Comparison of ENCODE assay signal across 8 cellular contexts in the genomic region with DNA sequence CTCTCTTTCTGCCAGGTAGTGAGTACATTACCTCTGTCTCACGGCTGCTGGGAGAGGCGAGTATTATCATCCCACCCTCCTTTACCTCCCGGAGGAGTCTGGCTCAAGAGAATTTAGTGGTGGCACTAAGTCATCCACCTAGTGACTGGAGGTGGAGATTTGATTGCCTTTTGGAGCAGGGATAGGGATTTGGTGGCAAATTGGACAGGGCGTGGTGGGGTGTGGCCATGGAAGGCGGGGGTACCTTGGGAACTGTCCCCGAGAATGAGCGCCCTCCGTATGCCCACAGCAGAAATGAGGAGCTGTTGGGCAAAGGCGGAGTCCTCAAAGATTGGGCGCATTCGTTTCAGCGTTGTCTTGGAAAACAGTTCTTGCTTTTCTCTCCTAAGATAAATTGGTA. TPM values are rescaled to one million over a fixed set of nuclear protein-coding genes. Genes with fewer than 3 reads are reported as not detected.
DNase-seq lines count a peak whose midpoint lies in the region; ATAC-seq, FAIRE-seq and TF ChIP-seq lines count a peak whose summit lies in the region.

No MANE protein-coding gene starts in this region.

- H3K27me3 ChIP-seq in ACC112 (ENCODE audit: insufficient read depth, low read length), result no peaks in the 10 kb centered on the region
- no peaks in the 10 kb centered on the region for H3K27me3 ChIP-seq in adrenal gland
- no peaks in the 10 kb centered on the region; a peak in 1 of 5 replicates for H3K27me3 ChIP-seq in HepG2 (ENCODE audit: control insufficient read depth in 1 of 2, insufficient read depth in 2 of 2, low read length in 2 of 2)
- H3K27me3 ChIP-seq in thyroid gland, result no peaks in the 10 kb centered on the region

- H3K36me3 ChIP-seq in ACC112 (ENCODE audit: insufficient read depth, low read length), result no peaks in the 10 kb centered on the region
- H3K36me3 ChIP-seq in adrenal gland (replicated peaks in 1 of 2), result no peaks in the 10 kb centered on the region
- H3K36me3 ChIP-seq in HepG2 (replicated peaks in 1 of 2; ENCODE audit: control insufficient read depth in 1 of 2, insufficient read depth in 2 of 2, low read length in 2 of 2), result no peaks in the 10 kb centered on the region
- no peaks in the 10 kb centered on the region for H3K36me3 ChIP-seq in thyroid gland

- TF ChIP-seq RAD21 in HepG2 (CRISPR knock-in tag; IDR thresholded peaks at IDR 0.05), result no peak

- 17 to 38% (median 23%) methylated on average over 10 to 12 of the region's 12 CpGs for WGBS in adrenal gland, 4 donors
- WGBS in HepG2 (ENCODE audit: low lambda C conversion rate), result 22% methylated on average over 12 of the region's 12 CpGs
- WGBS in thyroid gland, 2 donors, result 40% methylated on average over 11 to 12 of the region's 12 CpGs

- CTCF ChIA-PET in HepG2 (lab: Yijun Ruan, JAX; ENCODE audit: low intra/inter-chr PET ratio, low total read pairs), result no interaction called here

- POLR2A ChIA-PET in HepG2 (lab: Yijun Ruan, JAX), result interaction anchor here (1.1 to 1.5 kb wide), 5 partner anchors 11 to 198 kb away, joined by 3 to 16 read pairs (median 9); a partner anchor contains a TSS

- peaks cover 15% of the 10 kb centered on the region for H3K4me1 ChIP-seq in ACC112 (ENCODE audit: control insufficient read depth, insufficient read depth, low read length, unreplicated experiment)
- H3K4me1 ChIP-seq in adrenal gland (replicated peaks in 1 of 2), result peaks cover 5 to 12% of the 10 kb centered on the region in 2 donors
- peaks cover 39% of the 10 kb centered on the region for H3K4me1 ChIP-seq in HepG2 (ENCODE audit: insufficient read depth, low read length)
- H3K4me1 ChIP-seq in thyroid gland, result peaks cover 5 to 8% of the 10 kb centered on the region in 2 donors

- H2AFZ ChIP-seq in ACC112 (ENCODE audit: low read length, unreplicated experiment) (peak overlapping the region; percentile 5), HepG2 (ENCODE audit: low read length) (no peak overlapping the region)

- no peak for TF ChIP-seq POLR2A in adrenal gland (IDR thresholded peaks at IDR 0.05)
- TF ChIP-seq POLR2A in HepG2 (IDR thresholded peaks at IDR 0.05; ENCODE audit: insufficient read depth in 1 of 2, low read depth in 2 of 2, low read length in 2 of 2), result no peak
- TF ChIP-seq POLR2A in thyroid gland (IDR thresholded peaks at IDR 0.05), result no peak

- H3K9ac ChIP-seq in HepG2 (ENCODE audit: insufficient read depth, low read depth, low read length), result peak overlapping the region; percentile 82

- in situ Hi-C loops in HepG2 (cut with HindIII; ENCODE audit: extremely low pct_ligation_motif_present, low pct_unique_long_range_greater_than_20kb), result no loop called here

- BruUV-seq in HepG2 (replicated peaks; lab: Mats Ljungman, UMichigan), result TSS peak; percentile 49

- TF ChIP-seq EP300 in HepG2 (IDR thresholded peaks at IDR 0.05; ENCODE audit: low read depth in 2 of 2, low read length in 2 of 2) (no peak), HepG2 (CRISPR knock-in tag; IDR thresholded peaks at IDR 0.05; ENCODE audit: borderline replicate concordance) (no peak)

- H3K79me2 ChIP-seq in ACC112 (ENCODE audit: control insufficient read depth, insufficient read depth, low read length, unreplicated experiment) (peaks cover 11% of the 10 kb centered on the region), HepG2 (ENCODE audit: insufficient read depth, low read length) (peaks cover 27% of the 10 kb centered on the region)

- peak overlapping the region; percentile 88 for H3K4me2 ChIP-seq in HepG2 (ENCODE audit: low read depth, low read length)

- H3K27ac ChIP-seq in ACC112 (ENCODE audit: low read depth, low read length) (peak overlapping the region; percentile 90; the same call in 1 of the 2 replicates), adrenal gland (peak overlapping the region in 3 of 5 donors; percentile 86 to 91 (median 88)), HepG2 (ENCODE audit: extremely low read length, insufficient read depth, low read length) (peak overlapping the region; percentile 75), thyroid gland (peak overlapping the region; percentile 71 to 84 (median 81))

- H3K4me3 ChIP-seq in ACC112 (ENCODE audit: low read depth, low read length) (peak overlapping the region; percentile 99), adrenal gland (peak overlapping the region in 2 of 4 donors; percentile 71 to 77), HepG2 (replicated peaks in 1 of 3; ENCODE audit: insufficient read depth in 1 of 3, low read depth in 2 of 3, low read length in 3 of 3) (peak overlapping the region; percentile 82 to 97 (median 91)), thyroid gland (replicated peaks in 1 of 3) (peak overlapping the region in 2 of 3 donors; percentile 44 to 83)

- H3K9me3 ChIP-seq in adrenal gland (replicated peaks in 1 of 3) (no peaks in the 10 kb centered on the region), HepG2 (ENCODE audit: low read length) (no peaks in the 10 kb centered on the region), thyroid gland (no peaks in the 10 kb centered on the region)

- FAIRE-seq in HepG2 (lab: Jason Lieb, UNC), result no peak

- intact Hi-C loops in adrenal gland (cut with DNase I) (loop anchor here in 1 of 2 donors (10.0 kb wide), 1 partner anchor 196 kb away; a partner anchor contains a TSS), HepG2 (cut with micrococcal nuclease; ENCODE audit: unreplicated experiment) (no loop called here), thyroid gland (cut with DNase I) (no loop called here)

- TF ChIP-seq CTCF in adrenal gland (IDR thresholded peaks at IDR 0.05) (no peak), HepG2 (CRISPR knock-in tag; IDR thresholded peaks at IDR 0.05) (no peak), thyroid gland (IDR thresholded peaks at IDR 0.05) (no peak)

- no peaks in the 10 kb centered on the region for H4K20me1 ChIP-seq in HepG2 (ENCODE audit: insufficient read depth, low read length)

- DNase-seq in adrenal gland (peak in 1 of 7 donors; percentile 18), HepG2 (ENCODE audit: low spot score) (no peak), thyroid gland (no peak), 8988T (no peak), SHP77 (lab: John Stamatoyannopoulos, UW) (no peak)

- peak; percentile 1 for ATAC-seq in HG02938 (IDR thresholded peaks at IDR 0.05; ENCODE audit: unreplicated experiment)
- peak; percentile 7 for ATAC-seq in HepG2
- ATAC-seq in GM21526 (IDR thresholded peaks at IDR 0.05; ENCODE audit: low FRiP score, unreplicated experiment), result no peak

TF ChIP-seq in HepG2, 621 proteins besides CTCF, POLR2A, EP300 and RAD21:
- TF ChIP-seq ZNF253 (CRISPR knock-in tag; IDR thresholded peaks at IDR 0.05; ENCODE audit: borderline replicate concordance), result no peak
- TF ChIP-seq ZNF446 (CRISPR knock-in tag; IDR thresholded peaks at IDR 0.05), result no peak
- no peak for TF ChIP-seq CREM (IDR thresholded peaks at IDR 0.05)
- no peak for TF ChIP-seq CREM (CRISPR knock-in tag; IDR thresholded peaks at IDR 0.05)
- TF ChIP-seq ZNF224 (CRISPR knock-in tag; IDR thresholded peaks at IDR 0.05), result no peak
- TF ChIP-seq PAF1 (CRISPR knock-in tag; IDR thresholded peaks at IDR 0.05), result no peak
- TF ChIP-seq ZNF432 (CRISPR knock-in tag; IDR thresholded peaks at IDR 0.05; ENCODE audit: borderline replicate concordance), result no peak
- no peak for TF ChIP-seq SNAPC2 (CRISPR knock-in tag; IDR thresholded peaks at IDR 0.05)

RNA-seq across cellular contexts. Expression of a gene that starts 32.1 kb away (rescaled TPM):
- total RNA-seq in adrenal gland, result 100 to 1,000 TPM in 5 of 8 donors, 10 to 100 TPM in 3; 86.5 to 175 (median 130) TPM
- polyA plus RNA-seq in adrenal gland, result 100 to 1,000 TPM in 1 of 3 donors, 10 to 100 TPM in 2; 95.8 to 242 (median 96.5) TPM
- 286 and 355 TPM in 2 replicates for total RNA-seq in HepG2 (2016; rRNA removed; fragmentation: Illumina TruSeq; extraction: Trizol)
- 200 and 237 TPM in 2 replicates for total RNA-seq in HepG2 (2016; cell fraction: cytosol; rRNA removed; fragmentation: Illumina TruSeq; extraction: Trizol; ENCODE audit: low read depth)
- total RNA-seq in HepG2 (2016; cell fraction: insoluble cytoplasmic fraction; rRNA removed; fragmentation: Illumina TruSeq; extraction: Trizol), result 276 and 350 TPM in 2 replicates
- total RNA-seq in HepG2 (2016; cell fraction: membrane; rRNA removed; fragmentation: Illumina TruSeq; extraction: Trizol), result 380 and 392 TPM in 2 replicates
- total RNA-seq in HepG2 (2016; cell fraction: nucleus; rRNA removed; fragmentation: Illumina TruSeq; extraction: Trizol), result 162 and 177 TPM in 2 replicates
- polyA plus RNA-seq in HepG2 (2011; rRNA removed), result 69.2 and 104 TPM in 2 replicates
- 42.7 and 59.4 TPM in 2 replicates for polyA plus RNA-seq in HepG2 (2011; cell fraction: cytosol; rRNA removed)
- 60.7 and 86.6 TPM in 2 replicates for polyA plus RNA-seq in HepG2 (2011; cell fraction: nucleus; rRNA removed)
- polyA plus RNA-seq in HepG2 (2012), result 128 and 194 TPM in 2 replicates
- 295 and 368 TPM in 2 replicates for polyA plus RNA-seq in HepG2 (2016; cell fraction: cytosol; fragmentation: Illumina TruSeq; extraction: Trizol; ENCODE audit: low read depth)
- 469 and 491 TPM in 2 replicates for polyA plus RNA-seq in HepG2 (2016; cell fraction: insoluble cytoplasmic fraction; fragmentation: Illumina TruSeq; extraction: Trizol; ENCODE audit: low read depth)
- polyA plus RNA-seq in HepG2 (2016; cell fraction: membrane; fragmentation: Illumina TruSeq; extraction: Trizol; ENCODE audit: low read depth), result 426 and 487 TPM in 2 replicates
- polyA plus RNA-seq in HepG2 (2016; cell fraction: nucleus; fragmentation: Illumina TruSeq; extraction: Trizol; ENCODE audit: insufficient read depth, low read depth), result 344 and 363 TPM in 2 replicates
- 17.4 and 49.8 TPM in 2 replicates for polyA minus RNA-seq in HepG2 (2011; rRNA and poly(A)+ RNA removed; ENCODE audit: low replicate concordance)
- polyA minus RNA-seq in HepG2 (2011; cell fraction: cytosol; rRNA and poly(A)+ RNA removed), result 42.5 and 49.1 TPM in 2 replicates
- 49.1 and 49.8 TPM in 2 replicates for polyA minus RNA-seq in HepG2 (2011; cell fraction: nucleus; rRNA and poly(A)+ RNA removed)
- total RNA-seq in thyroid gland, result 100 to 1,000 TPM; 170 to 255 (median 207) TPM
